26 cellular contexts compared by ENCODE assay signal in the genomic region with DNA sequence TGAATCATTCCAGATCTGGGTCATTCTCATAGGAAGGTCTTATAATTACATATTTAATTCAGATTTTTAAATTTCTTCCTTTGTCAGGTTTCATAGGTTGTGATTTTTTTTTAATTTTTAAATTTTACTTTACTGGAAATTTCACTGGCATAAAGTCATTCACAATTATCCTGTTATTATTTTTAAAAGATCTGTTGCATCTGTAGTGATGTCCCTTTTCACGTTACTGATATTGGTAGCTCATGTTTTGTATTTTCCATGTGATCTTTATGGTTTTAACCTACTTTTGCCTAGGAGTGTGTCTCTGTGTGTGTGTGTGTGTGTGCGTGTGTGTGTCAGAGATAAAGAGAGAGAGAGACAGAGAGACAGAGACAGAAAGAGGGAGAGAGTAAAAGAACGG.
DNase-seq lines count a peak whose midpoint lies in the region; ATAC-seq and TF ChIP-seq lines count a peak whose summit lies in the region.
"Had no signal": no experiment of that assay in that cellular context is flagged by ENCODE, and none has a peak within 500 bp of the region (broad histone marks: within the 10 kb centered on the region; RNA-seq: fewer than 3 reads in every experiment).

No MANE protein-coding gene starts in this region.

- peak overlapping the region; percentile 53; the same call in 1 of the 2 replicates for H2AK5ac ChIP-seq in IMR-90 (ENCODE audit: low read depth, low read length)

- TF ChIP-seq CTCF in IMR-90 (conservative IDR thresholded peaks at IDR 0.05; ENCODE audit: low read depth, low read length) = no peak

- no CpG with 5 or more reads among the region's 3 CpGs for WGBS in IMR-90 (ENCODE audit: extremely low coverage in 2 of 2, insufficient read length in 1 of 2), 2 experiments

- H3K27ac ChIP-seq in IMR-90 (ENCODE audit: insufficient read depth, low read length) = no peak overlapping the region
- H3K27ac ChIP-seq: BLaER1 treated with 17β-estradiol and CSF1 and Interleukin-3, amounts not matched to agents 10 nM and 100 nM; KMS-11; RWPE1 had no signal

- H4K20me1 ChIP-seq in IMR-90 (ENCODE audit: insufficient read depth, low read length) = no peaks in the 10 kb centered on the region
- H4K20me1 ChIP-seq: BLaER1 treated with 17β-estradiol and CSF1 and Interleukin-3, amounts not matched to agents 10 nM and 100 nM had no signal

- intact Hi-C loops in IMR-90 (cut with micrococcal nuclease) = no loop called here

- H3K23ac ChIP-seq in IMR-90 (ENCODE audit: low read depth, low read length) = no peak overlapping the region

- no peak overlapping the region for H3K56ac ChIP-seq in IMR-90 (ENCODE audit: extremely low read depth, insufficient read depth, low read length)

- no peak for TF ChIP-seq RAD21 in IMR-90 (IDR thresholded peaks at IDR 0.05; ENCODE audit: low read length)

- dilution Hi-C loops in IMR-90 (cut with HindIII; ENCODE audit: low sequenced_read_pairs, unreplicated experiment) = no loop called here

- no peak overlapping the region for H3K9ac ChIP-seq in IMR-90 (ENCODE audit: low read depth, low read length)
- no peak overlapping the region for H3K9ac ChIP-seq in adipocyte (ENCODE audit: low read length)
- H3K9ac ChIP-seq: BLaER1 treated with 17β-estradiol and CSF1 and Interleukin-3, amounts not matched to agents 10 nM and 100 nM; KMS-11 had no signal

- TF ChIP-seq POLR2A in IMR-90 (IDR thresholded peaks at IDR 0.05; ENCODE audit: low read depth, low read length) = no peak

- no peak overlapping the region for H2AK9ac ChIP-seq in IMR-90 (replicated peaks; ENCODE audit: low read depth, low read length, poor library complexity)

- H3K36me3 ChIP-seq in IMR-90 (ENCODE audit: control insufficient read depth, insufficient read depth, low read length) (no peaks in the 10 kb centered on the region), adipocyte (ENCODE audit: control insufficient read depth, insufficient read depth, low read length, severe bottlenecking) (no peaks in the 10 kb centered on the region)
- H3K36me3 ChIP-seq: BLaER1 treated with 17β-estradiol and CSF1 and Interleukin-3, amounts not matched to agents 10 nM and 100 nM had no signal

- H3K79me1 ChIP-seq in IMR-90 (ENCODE audit: low read depth in 1 of 2, low read length in 2 of 2) = no peaks in the 10 kb centered on the region

- H4K8ac ChIP-seq in IMR-90 (ENCODE audit: low read depth in 2 of 2, low read length in 2 of 2) = no peak overlapping the region

- CTCF ChIA-PET in IMR-90 (lab: Yijun Ruan, JAX) = interaction anchor here (1.5 kb wide), 1 partner anchor 249 kb away, joined by 4 read pairs; no protein-coding TSS in a partner anchor

- H2BK120ac ChIP-seq in IMR-90 (ENCODE audit: low read depth, low read length) = no peak overlapping the region

- no TSS peak for BruUV-seq in IMR-90 (replicated peaks; lab: Mats Ljungman, UMichigan)

- in situ Hi-C loops in IMR-90 (cut with MboI; ENCODE audit: low sequenced_read_pairs) = no loop called here

- H2AFZ ChIP-seq in IMR-90 (replicated peaks; ENCODE audit: low read length, poor library complexity) = no peak overlapping the region

- POLR2A ChIA-PET in IMR-90 (lab: Charles Lee; ENCODE audit: unreplicated experiment) = no interaction called here

- no peaks in the 10 kb centered on the region for H3K27me3 ChIP-seq in IMR-90 (ENCODE audit: control insufficient read depth, insufficient read depth, low read length)
- no peaks in the 10 kb centered on the region for H3K27me3 ChIP-seq in adipocyte (replicated peaks; ENCODE audit: control insufficient read depth, insufficient read depth, low read length)
- H3K27me3 ChIP-seq: BLaER1 treated with 17β-estradiol and CSF1 and Interleukin-3, amounts not matched to agents 10 nM and 100 nM had no signal

- peaks cover 4% of the 10 kb centered on the region; the same call in 1 of the 2 replicates for H3K4me1 ChIP-seq in IMR-90 (ENCODE audit: control insufficient read depth, insufficient read depth, low read length)
- peaks cover 21% of the 10 kb centered on the region for H3K4me1 ChIP-seq in adipocyte (ENCODE audit: control insufficient read depth, insufficient read depth, low read length)

- ATAC-seq in IMR-90 (ENCODE audit: low read depth) = no peak
- ATAC-seq in HG03565 (IDR thresholded peaks at IDR 0.05; ENCODE audit: unreplicated experiment) = no peak
- ATAC-seq in HG02973 (IDR thresholded peaks at IDR 0.05; ENCODE audit: unreplicated experiment) = no peak
- ATAC-seq: PC-3 had no signal

- H4K5ac ChIP-seq in IMR-90 (ENCODE audit: low read depth, low read length) = no peak overlapping the region

- H3K4me2 ChIP-seq in IMR-90 (ENCODE audit: low read depth, low read length) = no peak overlapping the region
- H3K4me2 ChIP-seq: BLaER1 treated with 17β-estradiol and CSF1 and Interleukin-3, amounts not matched to agents 10 nM and 100 nM; KMS-11 had no signal

- DNase-seq in ELR (ENCODE audit: low read depth) (peak; percentile 31), IMR-90 (no peak), adipocyte (ENCODE audit: low read depth) (peak; percentile 6), dermis blood vessel endothelial cell (peak; percentile 19), D341Med (ENCODE audit: low spot score) (no peak)
- DNase-seq in activated CD4-positive, CD25-positive, alpha-beta regulatory T cell treated with anti-CD3 and anti-CD28 coated beads, Interleukin-2, amount 50 U/mL, for 72 hours = no peak
- DNase-seq: AML-193; CD4-positive, alpha-beta T cell; DMS79; EL; H7; NCI-H1092; NCI-H1436 treated with DMSO at 0.1 percent for 48 hours; NCI-H187 treated with DMSO at 0.1 percent for 48 hours; NCI-H2107; NCI-H446; NCI-H524 treated with DMSO at 0.1 percent for 48 hours; NCI-H774; PC-3; SHP77 treated with DMSO at 0.1 percent for 48 hours; T-helper 1 cell had no signal

- no peak overlapping the region for H4K91ac ChIP-seq in IMR-90 (ENCODE audit: insufficient read depth, low read depth, low read length)

- H3K14ac ChIP-seq in IMR-90 (replicated peaks; ENCODE audit: low read depth, low read length) = no peak overlapping the region

- H2BK15ac ChIP-seq in IMR-90 (ENCODE audit: low read depth, low read length) = no peak overlapping the region

- peaks cover 9% of the 10 kb centered on the region; the same call in 1 of the 2 replicates for H3K9me3 ChIP-seq in IMR-90 (ENCODE audit: control insufficient read depth, insufficient read depth, low read length)
- peaks cover 14% of the 10 kb centered on the region for H3K9me3 ChIP-seq in adipocyte (ENCODE audit: control insufficient read depth, low read length)

- H2BK5ac ChIP-seq in IMR-90 (ENCODE audit: low read depth, low read length, poor library complexity, severe bottlenecking) = no peak overlapping the region

- no peak overlapping the region for H2BK20ac ChIP-seq in IMR-90 (ENCODE audit: low read depth, low read length)

- H3K9me1 ChIP-seq in IMR-90 (ENCODE audit: insufficient read depth, low read length) = no peaks in the 10 kb centered on the region

- no peak overlapping the region for H3K4ac ChIP-seq in IMR-90 (ENCODE audit: low read depth, low read length)

- no peak overlapping the region for H3K18ac ChIP-seq in IMR-90 (ENCODE audit: low read depth, low read length)

- H3K4me3 ChIP-seq in IMR-90 (ENCODE audit: insufficient read depth, low read depth, low read length) (no peak overlapping the region), adipocyte (ENCODE audit: low read length) (no peak overlapping the region)
- H3K4me3 ChIP-seq: BLaER1 treated with 17β-estradiol and CSF1 and Interleukin-3, amounts not matched to agents 10 nM and 100 nM had no signal

TF ChIP-seq in IMR-90, 13 proteins besides CTCF, POLR2A, EP300 and RAD21:
- TF ChIP-seq RCOR1 (IDR thresholded peaks at IDR 0.05; ENCODE audit: insufficient replicate concordance, low read length) (no peak), MAFK (IDR thresholded peaks at IDR 0.05; ENCODE audit: low read depth, low read length) (no peak), RFX5 (IDR thresholded peaks at IDR 0.05; ENCODE audit: low read depth, low read length) (no peak)

Comparison
In these comparisons a context has a peak if more than half of its experiments do, and no peak if none do; other contexts are left out.
1. DNase-seq: peak in ELR (single experiment), adipocyte (single experiment) and dermis blood vessel endothelial cell (single experiment); none in IMR-90 (single experiment), D341Med (single experiment) and activated CD4-positive, CD25-positive, alpha-beta regulatory T cell treated with anti-CD3 and anti-CD28 coated beads, Interleukin-2, amount 50 U/mL, for 72 hours (single experiment).